Comparison of ENCODE assay signal across 8 cellular contexts in the genomic region with DNA sequence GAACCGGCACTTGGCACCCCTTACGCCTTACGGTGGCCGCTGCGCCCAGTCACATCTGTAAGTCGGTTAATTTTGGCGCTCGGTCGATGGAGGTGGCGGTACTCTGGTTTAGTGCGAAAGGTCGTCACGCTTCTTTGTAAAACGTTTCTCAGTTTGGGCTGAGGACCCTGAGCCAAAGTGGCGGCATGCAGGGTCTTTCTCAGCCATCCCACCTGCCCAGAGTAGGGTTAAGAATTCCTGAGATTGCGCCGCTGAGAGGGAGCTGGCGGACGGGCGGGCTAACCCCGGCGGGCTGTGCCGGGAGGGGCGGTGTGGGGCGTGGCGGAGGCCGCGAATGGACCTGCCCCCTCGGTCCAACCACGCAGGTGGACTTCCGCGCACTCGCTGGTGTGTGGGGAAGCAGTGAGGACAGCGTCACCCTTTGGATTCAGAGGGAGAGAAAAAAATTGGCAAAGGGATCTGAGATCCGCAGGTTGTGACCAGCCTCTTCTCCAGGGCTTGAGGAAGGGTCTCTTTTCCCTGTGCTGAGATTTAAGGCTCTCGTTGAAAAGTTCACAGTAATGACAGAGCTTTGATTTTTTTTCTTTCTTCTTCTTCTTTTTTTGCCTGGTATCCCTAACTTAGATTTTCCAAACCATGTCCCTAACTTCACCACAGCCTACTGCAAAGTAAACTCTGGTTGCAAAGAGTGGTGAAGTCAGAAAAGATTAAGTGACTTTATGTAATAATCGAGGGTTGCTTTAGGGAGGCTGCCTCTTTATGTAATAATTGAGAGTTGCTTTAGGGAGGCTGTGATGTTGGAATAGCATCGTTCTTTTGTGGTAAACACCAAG.
A peak's percentile ranks its signal among the peaks of the same experiment; 100 is the strongest.
DNase-seq lines count a peak whose midpoint lies in the region; ATAC-seq and TF ChIP-seq lines count a peak whose summit lies in the region.

No MANE protein-coding gene starts in this region.

- H3K4me3 ChIP-seq in epithelial cell of esophagus (ENCODE audit: low read length), result peak overlapping the region; percentile 71

- TF ChIP-seq CTCF in epithelial cell of esophagus (IDR thresholded peaks at IDR 0.05; ENCODE audit: insufficient read depth, low read depth, low read length, missing control alignments), result peak; percentile 5

- peak; percentile 89 for DNase-seq in D341Med (ENCODE audit: low spot score)
- peak; percentile 86 for DNase-seq in HK-2 (ENCODE audit: unreplicated experiment)
- peak; percentile 92 for DNase-seq in NCI-H748 treated with DMSO at 0.1 percent for 48 hours (lab: John Stamatoyannopoulos, UW)
- peak; percentile 50 for DNase-seq in activated T-cell treated with anti-CD3 and anti-CD28 coated beads for 1 hour (ENCODE audit: low read depth)
- DNase-seq in epithelial cell of esophagus (ENCODE audit: low read depth), result peak; percentile 89
- DNase-seq in middle frontal gyrus (ENCODE audit: extremely low spot score, low spot score), result peak; percentile 69
- DNase-seq in stimulated activated CD8-positive, alpha-beta memory T cell treated with anti-CD3 and anti-CD28 coated beads, Interleukin-4, amount 100 ng/mL, for 48 hours, result peak; percentile 83

- ATAC-seq in GM19467 (IDR thresholded peaks at IDR 0.05; ENCODE audit: unreplicated experiment), result peak; percentile 58

Comparison
In these comparisons a context has a peak if more than half of its experiments do, and no peak if none do; other contexts are left out.
1. Peak in every context shown above with its lines: DNase-seq, ATAC-seq and H3K4me3 ChIP-seq.